In the genomic region with DNA sequence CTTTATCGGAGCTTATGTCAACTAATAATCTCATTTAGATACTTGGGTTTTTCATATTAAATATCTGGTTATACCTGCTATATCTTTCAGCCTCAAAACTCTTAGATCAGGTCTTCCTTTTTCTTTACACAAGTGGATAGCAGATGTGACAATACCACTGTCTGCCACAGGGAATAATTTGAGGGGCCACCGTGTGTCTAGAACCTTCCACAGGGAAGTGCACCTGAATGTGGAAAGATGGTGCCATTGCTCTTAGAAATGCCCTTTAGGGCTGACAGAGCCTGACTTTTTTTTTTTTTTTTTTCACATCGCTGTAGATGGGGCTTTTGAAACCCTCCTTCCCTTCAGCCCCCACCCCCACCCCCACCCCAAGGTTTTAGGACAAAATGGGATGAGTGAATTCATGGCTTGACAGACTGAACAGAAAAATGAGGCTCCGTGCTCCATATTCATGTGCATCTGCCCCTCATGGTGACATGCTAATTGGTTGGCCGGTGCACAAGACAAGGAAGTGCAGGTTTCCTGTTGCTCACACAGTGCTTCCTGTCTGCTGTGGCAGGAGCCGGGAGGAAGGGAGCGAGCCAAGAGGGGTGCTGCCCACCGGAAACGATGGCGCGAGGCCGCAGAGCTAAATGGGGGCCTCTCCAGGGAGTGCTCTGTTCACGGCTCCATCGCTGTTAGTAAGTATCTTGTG, we compare ENCODE assay signal across 9 cellular contexts.
A peak's percentile ranks its signal among the peaks of the same experiment; 100 is the strongest.
DNase-seq lines count a peak whose midpoint lies in the region; ATAC-seq and TF ChIP-seq lines count a peak whose summit lies in the region.
"Had no signal": no experiment of that assay in that cellular context is flagged by ENCODE, and none has a peak within 500 bp of the region (broad histone marks: within the 10 kb centered on the region; RNA-seq: fewer than 3 reads in every experiment).

No MANE protein-coding gene starts in this region.

- peak overlapping the region; percentile 94 for H3K27ac Mint-ChIP-seq in activated naive CD4-positive, alpha-beta T cell treated with anti-CD3 and anti-CD28 coated beads, Interleukin-2, amount 50 U/mL, for 24 hours
- H3K27ac Mint-ChIP-seq in naive thymus-derived CD8-positive, alpha-beta T cell = peak overlapping the region; percentile 90 to 99 (median 96)

- no peak for TF ChIP-seq CTCF in tibial artery (IDR thresholded peaks at IDR 0.05)
- TF ChIP-seq CTCF in vagina (IDR thresholded peaks at IDR 0.05) = no peak

- H3K4me1 Mint-ChIP-seq in activated naive CD4-positive, alpha-beta T cell treated with anti-CD3 and anti-CD28 coated beads, Interleukin-2, amount 50 U/mL, for 24 hours = peaks cover 78% of the 10 kb centered on the region
- peaks cover 28 to 77% (median 71%) of the 10 kb centered on the region in 4 donors for H3K4me1 Mint-ChIP-seq in naive thymus-derived CD8-positive, alpha-beta T cell

- H3K36me3 ChIP-seq in tibial artery (no peaks in the 10 kb centered on the region), vagina (no peaks in the 10 kb centered on the region)
- H3K36me3 ChIP-seq: SJSA1 had no signal

- H3K27ac ChIP-seq in tibial artery (no peak overlapping the region), vagina (no peak overlapping the region)
- H3K27ac ChIP-seq: SJSA1 had no signal

- H3K9me3 ChIP-seq in tibial artery = no peaks in the 10 kb centered on the region
- H3K9me3 ChIP-seq in vagina = no peaks in the 10 kb centered on the region
- H3K9me3 ChIP-seq: SJSA1 had no signal

- DNase-seq in SKM-1 treated with dmso at 0.1 percent for 144 hours (lab: John Stamatoyannopoulos, UW; ENCODE audit: unreplicated experiment) = peak; percentile 86
- peak; percentile 50 to 80 (median 64) for DNase-seq in naive thymus-derived CD8-positive, alpha-beta T cell
- peak; percentile 75 to 77 for DNase-seq in tibial artery
- DNase-seq in DMS79 (lab: John Stamatoyannopoulos, UW) = no peak
- DNase-seq in vagina (ENCODE audit: extremely low spot score in 2 of 2) = no peak

- ATAC-seq in HG02981 (IDR thresholded peaks at IDR 0.05; ENCODE audit: unreplicated experiment) = peak; percentile 96
- ATAC-seq in naive thymus-derived CD8-positive, alpha-beta T cell = peak; percentile 92 to 93

- peak overlapping the region; percentile 93 for H3K4me3 Mint-ChIP-seq in activated naive CD4-positive, alpha-beta T cell treated with anti-CD3 and anti-CD28 coated beads, Interleukin-2, amount 50 U/mL, for 24 hours
- peak overlapping the region; percentile 82 to 99 (median 94) for H3K4me3 Mint-ChIP-seq in naive thymus-derived CD8-positive, alpha-beta T cell

- H3K27me3 ChIP-seq in tibial artery = no peaks in the 10 kb centered on the region
- H3K27me3 ChIP-seq in vagina = no peaks in the 10 kb centered on the region
- H3K27me3 ChIP-seq: SJSA1 had no signal

- peak; percentile 53 for TF ChIP-seq POLR2A in GM18526 (IDR thresholded peaks at IDR 0.05; ENCODE audit: extremely low read depth, insufficient read length)
- TF ChIP-seq POLR2A in vagina (IDR thresholded peaks at IDR 0.05) = no peak

- intact Hi-C loops in tibial artery (cut with DNase I; ENCODE audit: low total_unique reads) (no loop called here), vagina (cut with DNase I) (no loop called here)

- H3K4me1 ChIP-seq in tibial artery = peaks cover 0 to 9% (median 8%) of the 10 kb centered on the region in 4 donors
- peaks cover 13% of the 10 kb centered on the region for H3K4me1 ChIP-seq in vagina
- H3K4me1 ChIP-seq: SJSA1 had no signal

- H3K27me3 Mint-ChIP-seq in activated naive CD4-positive, alpha-beta T cell treated with anti-CD3 and anti-CD28 coated beads, Interleukin-2, amount 50 U/mL, for 24 hours = no peaks in the 10 kb centered on the region
- no peaks in the 10 kb centered on the region for H3K27me3 Mint-ChIP-seq in naive thymus-derived CD8-positive, alpha-beta T cell

- H3K4me3 ChIP-seq in tibial artery = no peak overlapping the region
- peak overlapping the region in 1 of 2 donors; percentile 11 for H3K4me3 ChIP-seq in vagina
- H3K4me3 ChIP-seq: SJSA1 had no signal

- H3K9me3 Mint-ChIP-seq in activated naive CD4-positive, alpha-beta T cell treated with anti-CD3 and anti-CD28 coated beads, Interleukin-2, amount 50 U/mL, for 24 hours = peaks cover 17% of the 10 kb centered on the region
- peaks cover 0 to 19% (median 9%) of the 10 kb centered on the region in 9 donors for H3K9me3 Mint-ChIP-seq in naive thymus-derived CD8-positive, alpha-beta T cell

- POLR2A ChIA-PET in naive thymus-derived CD8-positive, alpha-beta T cell (lab: Charles Lee) = interaction anchor here (0.5 to 1.7 kb wide), 6 partner anchors 11 to 248 kb away, joined by 3 to 5 read pairs (median 4); no protein-coding TSS in a partner anchor

- peaks cover 21% of the 10 kb centered on the region for H3K36me3 Mint-ChIP-seq in activated naive CD4-positive, alpha-beta T cell treated with anti-CD3 and anti-CD28 coated beads, Interleukin-2, amount 50 U/mL, for 24 hours
- peaks cover 5 to 23% (median 17%) of the 10 kb centered on the region in 3 donors for H3K36me3 Mint-ChIP-seq in naive thymus-derived CD8-positive, alpha-beta T cell

Comparison
In these comparisons a context has a peak if more than half of its experiments do, and no peak if none do; other contexts are left out.
1. DNase-seq: peak in SKM-1 treated with dmso at 0.1 percent for 144 hours (single experiment), naive thymus-derived CD8-positive, alpha-beta T cell (10 of 10) and tibial artery (2 of 2); none in DMS79 (single experiment) and vagina (0 of 2).